26 cellular contexts compared by ENCODE assay signal in the genomic region with DNA sequence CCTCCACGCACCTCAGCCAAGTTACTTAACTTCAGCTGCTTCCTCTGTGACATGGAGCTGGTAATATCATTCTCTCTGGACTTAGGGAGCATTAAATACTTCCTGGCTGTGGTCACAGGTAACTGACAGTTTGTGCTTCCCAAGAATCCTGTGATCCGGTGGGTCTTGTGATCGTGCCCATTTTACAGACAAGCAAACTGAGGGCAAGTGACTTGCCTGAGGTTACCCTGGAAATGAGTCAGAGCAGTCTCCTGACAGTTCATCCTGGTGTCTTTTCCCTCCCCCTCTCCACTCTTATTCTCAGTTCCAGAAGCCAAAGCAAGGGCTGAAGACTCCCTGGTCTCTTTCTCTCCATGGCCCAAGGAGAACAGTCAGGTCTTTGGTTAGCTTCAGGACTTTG. TPM values are rescaled to one million over a fixed set of nuclear protein-coding genes. Genes with fewer than 3 reads are reported as not detected.
"Had no signal": no experiment of that assay in that cellular context is flagged by ENCODE, and none has a peak within 500 bp of the region (broad histone marks: within the 10 kb centered on the region; RNA-seq: fewer than 3 reads in every experiment).

No MANE protein-coding gene starts in this region.

- H3K4me2 ChIP-seq: hepatocyte had no signal

- DNase-seq: heart right ventricle; islet precursor cell; left ventricle myocardium inferior; midbrain; mucosa of descending colon; naive thymus-derived CD4-positive, alpha-beta T cell; nucleus accumbens; pancreas; retina; right cardiac atrium; sigmoid colon; small intestine; stimulated activated CD4-positive, alpha-beta T cell treated with anti-CD3 and anti-CD28 coated beads, Interleukin-1b, Interleukin-23, amount 100 ng/mL, for 48 hours; stimulated activated CD4-positive, alpha-beta T cell treated with anti-CD3 and anti-CD28 coated beads, Interleukin-2, amount 100 ng/mL, for 48 hours; stimulated activated CD4-positive, alpha-beta T cell treated with anti-CD3 and anti-CD28 coated beads, Interleukin-4, amount 100 ng/mL, for 4 hours; stimulated activated CD8-positive, alpha-beta memory T cell treated with anti-CD3 and anti-CD28 coated beads, Interleukin-4, amount 100 ng/mL, for 48 hours; stimulated activated naive CD4-positive, alpha-beta T cell treated with Interleukin-2 at 50 U/mL for 16 hours; stimulated activated naive CD8-positive, alpha-beta T cell treated with anti-CD3 and anti-CD28 coated beads, Interleukin-15, amount 100 ng/mL, for 72 hours; substantia nigra; transverse colon had no signal

- H3K27ac ChIP-seq: heart right ventricle, hepatocyte, left ventricle myocardium inferior, pancreas, prostate gland, sigmoid colon, transverse colon, upper lobe of left lung had no signal

- H2AFZ ChIP-seq: hepatocyte had no signal

- H3K4me3 ChIP-seq: heart right ventricle, hepatocyte, left ventricle myocardium inferior, mucosa of descending colon, pancreas, prostate gland, sigmoid colon, transverse colon, upper lobe of left lung had no signal

- H3K36me3 ChIP-seq: heart right ventricle, left ventricle myocardium inferior, pancreas, prostate gland, sigmoid colon, transverse colon, upper lobe of left lung had no signal

- H3K9me3 ChIP-seq: heart right ventricle, left ventricle myocardium inferior, mucosa of descending colon, pancreas, prostate gland, sigmoid colon, transverse colon, upper lobe of left lung had no signal

- H3K4me1 ChIP-seq: heart right ventricle, left ventricle myocardium inferior, pancreas, prostate gland, sigmoid colon, transverse colon, upper lobe of left lung had no signal

- FAIRE-seq: pancreas, small intestine had no signal

- H3K27me3 ChIP-seq: pancreas, sigmoid colon, transverse colon, upper lobe of left lung had no signal

- H3K79me2 ChIP-seq: hepatocyte had no signal

- ATAC-seq: heart right ventricle; mucosa of descending colon; naive thymus-derived CD4-positive, alpha-beta T cell; pancreas; right cardiac atrium; stimulated activated memory B cell treated with anti-CD40 and anti-IgM and Interleukin-4, amounts not matched to agents 10 μg/mL and 1 μg/mL and 100 μg/mL, for 72 hours had no signal

RNA-seq across cellular contexts. Expression of a gene that starts 35.9 kb away (rescaled TPM):
- total RNA-seq: left ventricle myocardium inferior; lung microvascular endothelial cell; naive thymus-derived CD4-positive, alpha-beta T cell had no signal
- polyA plus RNA-seq: neural cell had no signal

RNA-seq across cellular contexts. Expression of a gene that starts 56.2 kb away (rescaled TPM):
- polyA plus RNA-seq: neural cell had no signal
